ENCODE assay signal across 1 cellular context in genomic region chr6:167856999-167857660, GRCh38.
TF ChIP-seq lines count a peak whose summit lies in the region.

No MANE protein-coding gene starts in this region.

TF ChIP-seq in K562, 482 proteins besides CTCF, POLR2A, EP300 and RAD21 (continued from another document and continues in another):
- TF ChIP-seq ZBTB34 (CRISPR knock-in tag; IDR thresholded peaks at IDR 0.05): no peak
- no peak for TF ChIP-seq MTF1 (CRISPR knock-in tag; IDR thresholded peaks at IDR 0.05; ENCODE audit: borderline replicate concordance)
- no peak for TF ChIP-seq MCM2 (IDR thresholded peaks at IDR 0.05; ENCODE audit: low read depth)
- no peak for TF ChIP-seq ETV6 (IDR thresholded peaks at IDR 0.05; ENCODE audit: borderline replicate concordance in 1 of 2, low read depth in 2 of 2, low read length in 1 of 2)
- TF ChIP-seq ETV6 (CRISPR knock-in tag; IDR thresholded peaks at IDR 0.05; ENCODE audit: borderline replicate concordance): no peak
- no peak for TF ChIP-seq ZNF311 (CRISPR knock-in tag; IDR thresholded peaks at IDR 0.05)
- TF ChIP-seq HDAC3 (IDR thresholded peaks at IDR 0.05; ENCODE audit: borderline replicate concordance, partially characterized antibody): no peak
- TF ChIP-seq MBD2 (IDR thresholded peaks at IDR 0.05; ENCODE audit: borderline replicate concordance, low read depth): peak; percentile 30; the same call in 1 of the 2 replicates
- no peak for TF ChIP-seq ZHX1 (conservative IDR thresholded peaks at IDR 0.05; ENCODE audit: low read length)
- no peak for TF ChIP-seq ZNF785 (CRISPR knock-in tag; IDR thresholded peaks at IDR 0.05)
- TF ChIP-seq GTF2E2 (tag; IDR thresholded peaks at IDR 0.05): no peak
- TF ChIP-seq TAF9B (IDR thresholded peaks at IDR 0.05; ENCODE audit: partially characterized antibody): peak; percentile 62
- no peak for TF ChIP-seq GTF3C2 (IDR thresholded peaks at IDR 0.05; ENCODE audit: borderline replicate concordance, extremely low read depth, insufficient read length)
- no peak for TF ChIP-seq ATF2 (CRISPR knock-in tag; IDR thresholded peaks at IDR 0.05)
- TF ChIP-seq CEBPB (tag; IDR thresholded peaks at IDR 0.05): no peak
- peak; percentile 38; the same call in 1 of the 2 replicates for TF ChIP-seq CREB5 (CRISPR knock-in tag; IDR thresholded peaks at IDR 0.05)
- no peak for TF ChIP-seq ASH1L (IDR thresholded peaks at IDR 0.05; ENCODE audit: borderline replicate concordance, low read depth, partially characterized antibody)
- TF ChIP-seq, protein P1, sequence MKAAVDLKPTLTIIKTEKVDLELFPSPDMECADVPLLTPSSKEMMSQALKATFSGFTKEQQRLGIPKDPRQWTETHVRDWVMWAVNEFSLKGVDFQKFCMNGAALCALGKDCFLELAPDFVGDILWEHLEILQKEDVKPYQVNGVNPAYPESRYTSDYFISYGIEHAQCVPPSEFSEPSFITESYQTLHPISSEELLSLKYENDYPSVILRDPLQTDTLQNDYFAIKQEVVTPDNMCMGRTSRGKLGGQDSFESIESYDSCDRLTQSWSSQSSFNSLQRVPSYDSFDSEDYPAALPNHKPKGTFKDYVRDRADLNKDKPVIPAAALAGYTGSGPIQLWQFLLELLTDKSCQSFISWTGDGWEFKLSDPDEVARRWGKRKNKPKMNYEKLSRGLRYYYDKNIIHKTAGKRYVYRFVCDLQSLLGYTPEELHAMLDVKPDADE (conservative IDR thresholded peaks at IDR 0.05; ENCODE audit: control insufficient read depth, low read depth, low read length): no peak
- TF ChIP-seq CHD4 (IDR thresholded peaks at IDR 0.05; ENCODE audit: insufficient read depth, insufficient replicate concordance, low read depth, low read length, poor library complexity, severe bottlenecking): no peak
- no peak for TF ChIP-seq ZNF507 (tag; conservative IDR thresholded peaks at IDR 0.05)
- TF ChIP-seq BRCA1 (IDR thresholded peaks at IDR 0.05): no peak
- TF ChIP-seq BRCA1 (CRISPR knock-in tag; IDR thresholded peaks at IDR 0.05): no peak
- TF ChIP-seq ZNF23 (CRISPR knock-in tag; IDR thresholded peaks at IDR 0.05): no peak
- TF ChIP-seq EWSR1 (IDR thresholded peaks at IDR 0.05; ENCODE audit: borderline replicate concordance, low read depth, partially characterized antibody): no peak
- TF ChIP-seq GATAD2A (IDR thresholded peaks at IDR 0.05): no peak; the same call in 1 of the 2 replicates
- no peak for TF ChIP-seq ZNF133 (CRISPR knock-in tag; IDR thresholded peaks at IDR 0.05)
- no peak for TF ChIP-seq CREB3 (tag; conservative IDR thresholded peaks at IDR 0.05; ENCODE audit: low read depth)
- TF ChIP-seq, protein P2, sequence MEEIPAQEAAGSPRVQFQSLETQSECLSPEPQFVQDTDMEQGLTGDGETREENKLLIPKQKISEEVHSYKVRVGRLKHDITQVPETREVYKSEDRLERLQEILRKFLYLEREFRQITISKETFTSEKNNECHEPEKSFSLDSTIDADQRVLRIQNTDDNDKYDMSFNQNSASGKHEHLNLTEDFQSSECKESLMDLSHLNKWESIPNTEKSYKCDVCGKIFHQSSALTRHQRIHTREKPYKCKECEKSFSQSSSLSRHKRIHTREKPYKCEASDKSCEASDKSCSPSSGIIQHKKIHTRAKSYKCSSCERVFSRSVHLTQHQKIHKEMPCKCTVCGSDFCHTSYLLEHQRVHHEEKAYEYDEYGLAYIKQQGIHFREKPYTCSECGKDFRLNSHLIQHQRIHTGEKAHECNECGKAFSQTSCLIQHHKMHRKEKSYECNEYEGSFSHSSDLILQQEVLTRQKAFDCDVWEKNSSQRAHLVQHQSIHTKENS (CRISPR knock-in tag; IDR thresholded peaks at IDR 0.05): no peak
- no peak for TF ChIP-seq RBM22 (IDR thresholded peaks at IDR 0.05; ENCODE audit: low read depth, low read length, poor library complexity, severe bottlenecking)
- peak; percentile 55 to 73; a peak in 3 of 4 replicates for TF ChIP-seq TRIM24 (IDR thresholded peaks at IDR 0.05)
- TF ChIP-seq SREBF1 (IDR thresholded peaks at IDR 0.05; ENCODE audit: borderline replicate concordance, low read depth, low read length): no peak
- 0 out of 2 replicates have a peak, but pooled peaks have one; percentile 22 for TF ChIP-seq MAFG (tag; conservative IDR thresholded peaks at IDR 0.05)
- no peak for TF ChIP-seq ZFPM2 (CRISPR knock-in tag; IDR thresholded peaks at IDR 0.05)
- 0 out of 2 replicates have a peak, but pooled peaks have one; percentile 62 for TF ChIP-seq MTA3 (IDR thresholded peaks at IDR 0.05; ENCODE audit: borderline replicate concordance)
- no peak for TF ChIP-seq IRF2 (CRISPR knock-in tag; IDR thresholded peaks at IDR 0.05)
- TF ChIP-seq POLR3A (IDR thresholded peaks at IDR 0.05; ENCODE audit: borderline replicate concordance, extremely low read depth, insufficient read depth, insufficient read length): no peak
- TF ChIP-seq SIN3A (IDR thresholded peaks at IDR 0.05; ENCODE audit: borderline replicate concordance in 2 of 2, control insufficient read depth in 1 of 2, low read depth in 2 of 2, low read length in 2 of 2): no peak
- no peak for TF ChIP-seq U2AF1 (optimal IDR thresholded peaks at IDR 0.05; ENCODE audit: low read depth, low read length)
- TF ChIP-seq CBFB (CRISPR knock-in tag; IDR thresholded peaks at IDR 0.05): no peak
- no peak for TF ChIP-seq NR2C1 (IDR thresholded peaks at IDR 0.05)
- TF ChIP-seq NR2C1 (tag; IDR thresholded peaks at IDR 0.05): peak; percentile 25
- TF ChIP-seq ZNF274 (IDR thresholded peaks at IDR 0.05; ENCODE audit: borderline replicate concordance, low read depth, low read length): no peak
- TF ChIP-seq RFX5 (IDR thresholded peaks at IDR 0.05; ENCODE audit: low read depth, low read length): no peak
- peak; percentile 78; the same call in 1 of the 2 replicates for TF ChIP-seq HDAC2 (IDR thresholded peaks at IDR 0.05)
- TF ChIP-seq, protein P3, sequence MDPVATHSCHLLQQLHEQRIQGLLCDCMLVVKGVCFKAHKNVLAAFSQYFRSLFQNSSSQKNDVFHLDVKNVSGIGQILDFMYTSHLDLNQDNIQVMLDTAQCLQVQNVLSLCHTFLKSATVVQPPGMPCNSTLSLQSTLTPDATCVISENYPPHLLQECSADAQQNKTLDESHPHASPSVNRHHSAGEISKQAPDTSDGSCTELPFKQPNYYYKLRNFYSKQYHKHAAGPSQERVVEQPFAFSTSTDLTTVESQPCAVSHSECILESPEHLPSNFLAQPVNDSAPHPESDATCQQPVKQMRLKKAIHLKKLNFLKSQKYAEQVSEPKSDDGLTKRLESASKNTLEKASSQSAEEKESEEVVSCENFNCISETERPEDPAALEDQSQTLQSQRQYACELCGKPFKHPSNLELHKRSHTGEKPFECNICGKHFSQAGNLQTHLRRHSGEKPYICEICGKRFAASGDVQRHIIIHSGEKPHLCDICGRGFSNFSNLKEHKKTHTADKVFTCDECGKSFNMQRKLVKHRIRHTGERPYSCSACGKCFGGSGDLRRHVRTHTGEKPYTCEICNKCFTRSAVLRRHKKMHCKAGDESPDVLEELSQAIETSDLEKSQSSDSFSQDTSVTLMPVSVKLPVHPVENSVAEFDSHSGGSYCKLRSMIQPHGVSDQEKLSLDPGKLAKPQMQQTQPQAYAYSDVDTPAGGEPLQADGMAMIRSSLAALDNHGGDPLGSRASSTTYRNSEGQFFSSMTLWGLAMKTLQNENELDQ (CRISPR knock-in tag; IDR thresholded peaks at IDR 0.05; ENCODE audit: borderline replicate concordance): no peak
- peak; percentile 34; the same call in 1 of the 2 replicates for TF ChIP-seq KLF13 (tag; IDR thresholded peaks at IDR 0.05; ENCODE audit: borderline replicate concordance, low read depth)
- peak; percentile 80 for TF ChIP-seq EHMT2 (IDR thresholded peaks at IDR 0.05)
- TF ChIP-seq MAZ (CRISPR knock-in tag; conservative IDR thresholded peaks at IDR 0.05 in 1 of 2, IDR thresholded peaks at IDR 0.05 in 1 of 2): peak in 1 of 2 experiments; percentile 47; a peak in 1 of 4 replicates
- TF ChIP-seq PPARD (CRISPR knock-in tag; IDR thresholded peaks at IDR 0.05): no peak
- TF ChIP-seq ZBTB2 (IDR thresholded peaks at IDR 0.05): peak; percentile 85
- TF ChIP-seq ZNF766 (CRISPR knock-in tag; conservative IDR thresholded peaks at IDR 0.05): 0 out of 2 replicates have a peak, but pooled peaks have one; percentile 61
- no peak for TF ChIP-seq HCFC1 (IDR thresholded peaks at IDR 0.05; ENCODE audit: low read depth, low read length)
